13 cellular contexts compared by ENCODE assay signal in genomic region chr9:97755618-97756267, GRCh38. TPM values are rescaled to one million over a fixed set of nuclear protein-coding genes. Genes with fewer than 3 reads are reported as not detected.
DNase-seq lines count a peak whose midpoint lies in the region; ATAC-seq and TF ChIP-seq lines count a peak whose summit lies in the region.
"Had no signal": no experiment of that assay in that cellular context is flagged by ENCODE, and none has a peak within 500 bp of the region (broad histone marks: within the 10 kb centered on the region; RNA-seq: fewer than 3 reads in every experiment).

No MANE protein-coding gene starts in this region.

- intact Hi-C loops in left cardiac atrium (cut with DNase I) (no loop called here), cardiac septum (cut with DNase I) (no loop called here)

- no peak overlapping the region for H3K4me3 Mint-ChIP-seq in activated CD8-positive, alpha-beta memory T cell treated with anti-CD3 and anti-CD28 coated beads, Interleukin-2, amount 10 ng/mL, durations not matched to agents 7 days and 5 days
- H3K4me3 Mint-ChIP-seq: B cell; CD8-positive, alpha-beta T cell had no signal

- H3K9me3 Mint-ChIP-seq in activated CD8-positive, alpha-beta memory T cell treated with anti-CD3 and anti-CD28 coated beads, Interleukin-2, amount 10 ng/mL, durations not matched to agents 7 days and 5 days (ENCODE audit: low read depth) = no peaks in the 10 kb centered on the region
- H3K9me3 Mint-ChIP-seq: CD8-positive, alpha-beta T cell had no signal

- DNase-seq in activated CD8-positive, alpha-beta memory T cell treated with anti-CD3 and anti-CD28 coated beads for 24 hours = peak; percentile 19
- no peak for DNase-seq in activated CD8-positive, alpha-beta memory T cell treated with anti-CD3 and anti-CD28 coated beads, Interleukin-2, amount 10 ng/mL, durations not matched to agents 7 days and 5 days
- DNase-seq in left cardiac atrium (no peak), cardiac septum (ENCODE audit: low spot score) (no peak), left lobe of liver (ENCODE audit: low spot score) (peak; percentile 5), ureter (ENCODE audit: low spot score) (peak; percentile 20), GM10248 (ENCODE audit: extremely low spot score) (no peak)
- DNase-seq: 8988T; Calu3; CD8-positive, alpha-beta T cell; GM23248; HCEC 1CT had no signal

- H3K27ac Mint-ChIP-seq in activated CD8-positive, alpha-beta memory T cell treated with anti-CD3 and anti-CD28 coated beads, Interleukin-2, amount 10 ng/mL, durations not matched to agents 7 days and 5 days = no peak overlapping the region
- H3K27ac Mint-ChIP-seq: B cell; CD8-positive, alpha-beta T cell had no signal

- POLR2A ChIA-PET in GM10248 (lab: Yijun Ruan, JAX) = no interaction called here

- H3K4me1 Mint-ChIP-seq in activated CD8-positive, alpha-beta memory T cell treated with anti-CD3 and anti-CD28 coated beads, Interleukin-2, amount 10 ng/mL, durations not matched to agents 7 days and 5 days = no peaks in the 10 kb centered on the region
- H3K4me1 Mint-ChIP-seq: B cell had no signal

- no peaks in the 10 kb centered on the region for H3K36me3 Mint-ChIP-seq in activated CD8-positive, alpha-beta memory T cell treated with anti-CD3 and anti-CD28 coated beads, Interleukin-2, amount 10 ng/mL, durations not matched to agents 7 days and 5 days
- H3K36me3 Mint-ChIP-seq: CD8-positive, alpha-beta T cell had no signal

- ATAC-seq in activated CD8-positive, alpha-beta memory T cell treated with anti-CD3 and anti-CD28 coated beads, Interleukin-2, amount 10 ng/mL, durations not matched to agents 7 days and 5 days = no peak
- peak; percentile 43 to 44 for ATAC-seq in left cardiac atrium
- ATAC-seq in left lobe of liver = no peak
- ATAC-seq: CD8-positive, alpha-beta T cell had no signal

- TF ChIP-seq CTCF in GM10248 (IDR thresholded peaks at IDR 0.05; ENCODE audit: control extremely low read depth, extremely low read depth, low read depth, missing control alignments) = no peak

- peaks cover 31% of the 10 kb centered on the region for H3K27me3 Mint-ChIP-seq in activated CD8-positive, alpha-beta memory T cell treated with anti-CD3 and anti-CD28 coated beads, Interleukin-2, amount 10 ng/mL, durations not matched to agents 7 days and 5 days

- CTCF ChIA-PET in activated CD8-positive, alpha-beta memory T cell treated with anti-CD3 and anti-CD28 coated beads, Interleukin-2, amount 10 ng/mL, durations not matched to agents 7 days and 5 days (lab: Charles Lee) = no interaction called here
- CTCF ChIA-PET in GM10248 (lab: Yijun Ruan, JAX) = interaction anchor here (0.8 to 1.6 kb wide), 3 partner anchors 10 to 25 kb away, joined by 3 read pairs; no protein-coding TSS in a partner anchor

RNA-seq across cellular contexts. Expression of gene XPA, which starts 58.6 kb away (rescaled TPM):
- 10 to 100 TPM in 1 of 2 experiments, 1 to 10 TPM in 1; 7.8 to 11.8 TPM for total RNA-seq in activated CD8-positive, alpha-beta memory T cell treated with anti-CD3 and anti-CD28 coated beads, Interleukin-2, amount 10 ng/mL, durations not matched to agents 7 days and 5 days
- total RNA-seq in left cardiac atrium = 10 to 100 TPM in 1 of 2 donors, 1 to 10 TPM in 1; 5.7 to 14.2 TPM
- total RNA-seq in cardiac septum = 10.3 TPM
- total RNA-seq in left lobe of liver = 8.0 TPM
- total RNA-seq in ureter = 21.7 TPM

Comparison
In these comparisons a context has a peak if more than half of its experiments do, and no peak if none do; other contexts are left out.
1. DNase-seq: peak in activated CD8-positive, alpha-beta memory T cell treated with anti-CD3 and anti-CD28 coated beads for 24 hours (single experiment), left lobe of liver (single experiment) and ureter (single experiment); none in activated CD8-positive, alpha-beta memory T cell treated with anti-CD3 and anti-CD28 coated beads, Interleukin-2, amount 10 ng/mL, durations not matched to agents 7 days and 5 days (single experiment), left cardiac atrium (single experiment), cardiac septum (single experiment) and GM10248 (single experiment).
2. ATAC-seq: peak in left cardiac atrium (2 of 2); none in activated CD8-positive, alpha-beta memory T cell treated with anti-CD3 and anti-CD28 coated beads, Interleukin-2, amount 10 ng/mL, durations not matched to agents 7 days and 5 days (single experiment) and left lobe of liver (single experiment).